8 cellular contexts compared by ENCODE assay signal in the genomic region with DNA sequence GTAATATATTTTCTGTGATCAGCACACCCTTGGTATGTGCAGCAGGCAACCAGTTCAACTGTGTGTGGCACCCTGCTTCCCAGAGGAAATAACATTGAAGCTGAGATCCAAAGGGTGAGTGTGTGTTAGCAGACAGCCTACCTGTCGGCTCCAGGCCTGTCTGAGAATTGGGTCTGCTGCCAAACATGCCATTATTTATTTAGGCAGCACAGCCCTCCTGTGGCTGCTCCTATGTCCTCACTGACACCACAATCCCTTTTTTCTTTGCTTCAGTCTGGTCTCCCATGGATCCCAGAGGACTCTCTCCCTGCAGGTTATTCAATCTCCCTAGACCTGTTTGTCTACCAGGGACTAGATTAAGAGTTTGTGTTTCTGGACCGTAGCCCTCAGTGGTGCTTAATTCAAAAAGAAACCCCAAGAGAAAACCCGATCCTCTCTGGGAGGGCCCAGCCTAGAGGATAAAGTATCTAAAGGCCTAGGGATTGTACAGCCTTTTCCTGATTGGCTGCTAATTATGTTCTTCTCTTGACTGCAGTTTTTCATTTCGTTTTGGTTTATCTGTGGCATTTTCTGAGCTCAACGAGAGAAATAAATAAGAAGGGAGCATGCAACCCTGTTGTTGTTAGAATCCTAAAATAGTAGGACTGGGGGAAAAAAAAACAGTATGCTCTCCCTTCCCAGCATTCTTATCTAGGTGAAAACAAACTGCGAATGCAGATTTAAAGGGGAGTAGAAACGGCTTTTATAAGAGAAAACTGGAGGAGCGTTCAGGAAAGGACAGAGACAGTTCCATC. TPM values are rescaled to one million over a fixed set of nuclear protein-coding genes. Genes with fewer than 3 reads are reported as not detected.
DNase-seq lines count a peak whose midpoint lies in the region; ATAC-seq lines count a peak whose summit lies in the region.

No MANE protein-coding gene starts in this region.

- no peak overlapping the region for H3K27ac Mint-ChIP-seq in stimulated activated memory B cell treated with anti-CD40 and anti-IgM and Interleukin-4, amounts not matched to agents 10 μg/mL and 1 μg/mL and 100 μg/mL, for 72 hours

- H3K27ac ChIP-seq in temporal lobe (ENCODE audit: low read depth, low read length): peak overlapping the region; percentile 65

- H3K27me3 Mint-ChIP-seq in stimulated activated memory B cell treated with anti-CD40 and anti-IgM and Interleukin-4, amounts not matched to agents 10 μg/mL and 1 μg/mL and 100 μg/mL, for 72 hours: peaks cover 32% of the 10 kb centered on the region

- DNase-seq in NCI-H1105 (lab: John Stamatoyannopoulos, UW) (peak; percentile 69), SHP77 (lab: John Stamatoyannopoulos, UW) (peak; percentile 89 to 94), left cardiac atrium (no peak)
- no peak for DNase-seq in stimulated activated naive CD4-positive, alpha-beta T cell (lab: John Stamatoyannopoulos, UW)
- DNase-seq in activated effector memory CD4-positive, alpha-beta T cell treated with Interleukin-2 at 50 U/mL for 16 hours: no peak

- no peaks in the 10 kb centered on the region for H3K4me1 Mint-ChIP-seq in stimulated activated memory B cell treated with anti-CD40 and anti-IgM and Interleukin-4, amounts not matched to agents 10 μg/mL and 1 μg/mL and 100 μg/mL, for 72 hours

- H3K9me3 Mint-ChIP-seq in stimulated activated memory B cell treated with anti-CD40 and anti-IgM and Interleukin-4, amounts not matched to agents 10 μg/mL and 1 μg/mL and 100 μg/mL, for 72 hours: peaks cover 1% of the 10 kb centered on the region

- peak; percentile 57 to 65 for ATAC-seq in left cardiac atrium
- no peak for ATAC-seq in stimulated activated memory B cell treated with anti-CD40 and anti-IgM and Interleukin-4, amounts not matched to agents 10 μg/mL and 1 μg/mL and 100 μg/mL, for 72 hours
- ATAC-seq in HG03139 (IDR thresholded peaks at IDR 0.05; ENCODE audit: unreplicated experiment): no peak

- H3K4me3 Mint-ChIP-seq in stimulated activated memory B cell treated with anti-CD40 and anti-IgM and Interleukin-4, amounts not matched to agents 10 μg/mL and 1 μg/mL and 100 μg/mL, for 72 hours: no peak overlapping the region

- intact Hi-C loops in left cardiac atrium (cut with DNase I): no loop called here

- no peaks in the 10 kb centered on the region for H3K36me3 Mint-ChIP-seq in stimulated activated memory B cell treated with anti-CD40 and anti-IgM and Interleukin-4, amounts not matched to agents 10 μg/mL and 1 μg/mL and 100 μg/mL, for 72 hours

RNA-seq across cellular contexts. Expression of gene KCNE3, which starts 24.1 kb away (rescaled TPM):
- 1 to 10 TPM; 2.6 to 7.5 TPM for total RNA-seq in left cardiac atrium
- total RNA-seq in temporal lobe: 0.98 TPM

RNA-seq across cellular contexts. Expression of gene PGM2L1, which starts 45.0 kb away (rescaled TPM):
- total RNA-seq in left cardiac atrium (1 to 10 TPM; 3.1 to 3.3 TPM), temporal lobe (193 TPM)

RNA-seq across cellular contexts. Expression of gene LIPT2, which starts 50.3 kb away (rescaled TPM):
- total RNA-seq in left cardiac atrium: 1 to 10 TPM; 1.5 to 2.0 TPM
- total RNA-seq in temporal lobe: 1.2 TPM

Comparison
In these comparisons a context has a peak if more than half of its experiments do, and no peak if none do; other contexts are left out.
1. DNase-seq: peak in NCI-H1105 (single experiment) and SHP77 (2 of 2); none in left cardiac atrium (single experiment), stimulated activated naive CD4-positive, alpha-beta T cell (0 of 6) and activated effector memory CD4-positive, alpha-beta T cell treated with Interleukin-2 at 50 U/mL for 16 hours (single experiment).
2. ATAC-seq: peak in left cardiac atrium (2 of 2); none in stimulated activated memory B cell treated with anti-CD40 and anti-IgM and Interleukin-4, amounts not matched to agents 10 μg/mL and 1 μg/mL and 100 μg/mL, for 72 hours (single experiment) and HG03139 (single experiment).
3. RNA of gene PGM2L1, which starts 45.0 kb away (total RNA-seq): 193 TPM in temporal lobe (single experiment); 3.1 to 3.3 TPM in left cardiac atrium; every median in the first group is over 10 times any median in the second.